In the genomic region with DNA sequence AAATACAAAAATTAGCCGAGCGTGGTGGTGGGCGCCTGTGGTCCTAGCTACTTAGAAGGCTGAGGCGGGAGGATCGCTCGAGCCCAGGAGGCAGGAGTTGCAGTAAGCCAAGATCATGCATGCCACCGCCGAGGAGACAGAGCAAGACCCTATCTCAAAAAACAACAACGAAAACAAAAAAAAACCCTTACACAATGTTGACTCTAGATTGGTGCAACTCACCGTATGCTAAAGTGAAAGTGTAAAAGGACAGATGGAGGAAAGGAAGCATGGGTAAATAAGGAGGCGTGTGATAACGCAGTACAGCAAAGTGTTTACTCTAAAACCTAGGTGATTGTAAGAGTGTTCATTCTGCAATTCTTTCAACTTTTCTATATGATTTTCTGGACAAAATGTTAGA, we compare ENCODE assay signal across 10 cellular contexts. TPM values are rescaled to one million over a fixed set of nuclear protein-coding genes. Genes with fewer than 3 reads are reported as not detected.
DNase-seq lines count a peak whose midpoint lies in the region; ATAC-seq lines count a peak whose summit lies in the region.
"Had no signal": no experiment of that assay in that cellular context is flagged by ENCODE, and none has a peak within 500 bp of the region (broad histone marks: within the 10 kb centered on the region; RNA-seq: fewer than 3 reads in every experiment).

No MANE protein-coding gene starts in this region.

- peaks cover 3 to 5% (median 4%) of the 10 kb centered on the region in 4 donors for H3K4me1 Mint-ChIP-seq in CD4-positive, alpha-beta memory T cell
- H3K4me1 Mint-ChIP-seq in activated naive CD8-positive, alpha-beta T cell treated with anti-CD3 and anti-CD28 coated beads for 36 hours, result peaks cover 15% of the 10 kb centered on the region

- H3K9me3 Mint-ChIP-seq in CD4-positive, alpha-beta memory T cell, result peaks cover 0 to 3% (median 0%) of the 10 kb centered on the region in 8 donors
- H3K9me3 Mint-ChIP-seq in activated naive CD8-positive, alpha-beta T cell treated with anti-CD3 and anti-CD28 coated beads for 36 hours, result no peaks in the 10 kb centered on the region

- H3K27me3 Mint-ChIP-seq in CD4-positive, alpha-beta memory T cell, result peaks cover 0 to 7% of the 10 kb centered on the region in 2 donors
- H3K27me3 Mint-ChIP-seq in activated naive CD8-positive, alpha-beta T cell treated with anti-CD3 and anti-CD28 coated beads for 36 hours, result no peaks in the 10 kb centered on the region

- H3K27ac ChIP-seq in CD4-positive, alpha-beta memory T cell (ENCODE audit: low read depth, low read length), result no peak overlapping the region

- no peaks in the 10 kb centered on the region for H3K36me3 ChIP-seq in CD4-positive, alpha-beta memory T cell (ENCODE audit: insufficient read depth, low read length)

- ATAC-seq in GM18867 (IDR thresholded peaks at IDR 0.05; ENCODE audit: unreplicated experiment), result peak; percentile 59
- peak; percentile 41 for ATAC-seq in HG02885 (IDR thresholded peaks at IDR 0.05; ENCODE audit: poor library complexity, unreplicated experiment)

- no peak overlapping the region for H3K4me3 ChIP-seq in CD4-positive, alpha-beta memory T cell (ENCODE audit: low read length in 2 of 2)

- CTCF ChIA-PET in CD4-positive, alpha-beta memory T cell (lab: Charles Lee; ENCODE audit: partially characterized antibody), result no interaction called here

- DNase-seq in CD4-positive, alpha-beta memory T cell, result no peak
- DNase-seq in activated naive CD8-positive, alpha-beta T cell treated with anti-CD3 and anti-CD28 coated beads for 36 hours, result no peak
- DNase-seq in NCI-H1092 (lab: John Stamatoyannopoulos, UW), result no peak
- no peak for DNase-seq in NCI-H1105 (lab: John Stamatoyannopoulos, UW)
- DNase-seq in foreskin melanocyte, result no peak
- DNase-seq in medulla oblongata (ENCODE audit: extremely low spot score), result no peak
- DNase-seq: kidney, NCI-H1092 treated with DMSO at 0.1 percent for 48 hours had no signal

- intact Hi-C loops in CD4-positive, alpha-beta memory T cell (cut with micrococcal nuclease), result no loop called here

- no peaks in the 10 kb centered on the region for H3K36me3 Mint-ChIP-seq in CD4-positive, alpha-beta memory T cell
- H3K36me3 Mint-ChIP-seq in activated naive CD8-positive, alpha-beta T cell treated with anti-CD3 and anti-CD28 coated beads for 36 hours, result peaks cover 3% of the 10 kb centered on the region

- peaks cover 5% of the 10 kb centered on the region for H3K4me1 ChIP-seq in CD4-positive, alpha-beta memory T cell (ENCODE audit: insufficient read depth, low read length)

- no peak overlapping the region for H3K27ac Mint-ChIP-seq in CD4-positive, alpha-beta memory T cell
- peak overlapping the region; percentile 14 for H3K27ac Mint-ChIP-seq in activated naive CD8-positive, alpha-beta T cell treated with anti-CD3 and anti-CD28 coated beads for 36 hours

- no peaks in the 10 kb centered on the region for H3K9me3 ChIP-seq in CD4-positive, alpha-beta memory T cell (ENCODE audit: control insufficient read depth in 1 of 2, low read length in 2 of 2)

- POLR2A ChIA-PET in CD4-positive, alpha-beta memory T cell (lab: Charles Lee; ENCODE audit: partially characterized antibody), result no interaction called here

- H3K27me3 ChIP-seq in CD4-positive, alpha-beta memory T cell (ENCODE audit: insufficient read depth, low read length), result no peaks in the 10 kb centered on the region

- H3K4me3 Mint-ChIP-seq in CD4-positive, alpha-beta memory T cell, result peak overlapping the region in 6 of 8 donors; percentile 4 to 75 (median 48)
- peak overlapping the region; percentile 69 for H3K4me3 Mint-ChIP-seq in activated naive CD8-positive, alpha-beta T cell treated with anti-CD3 and anti-CD28 coated beads for 36 hours

RNA-seq across cellular contexts. Expression of gene RUFY1, which starts 15.9 kb away (rescaled TPM):
- total RNA-seq in CD4-positive, alpha-beta memory T cell, result 10 to 100 TPM; 59.1 to 61.5 TPM
- polyA plus RNA-seq in CD4-positive, alpha-beta memory T cell, result 10 to 100 TPM; 13.3 to 34.6 TPM
- 10 to 100 TPM; 31.1 to 31.8 TPM for total RNA-seq in activated naive CD8-positive, alpha-beta T cell treated with anti-CD3 and anti-CD28 coated beads for 36 hours
